10 cellular contexts compared by ENCODE assay signal in genomic region chr14:94876306-94876705, GRCh38.
"Had no signal": no experiment of that assay in that cellular context is flagged by ENCODE, and none has a peak within 500 bp of the region (broad histone marks: within the 10 kb centered on the region; RNA-seq: fewer than 3 reads in every experiment).

No MANE protein-coding gene starts in this region.

- H3K9ac ChIP-seq: GM23248 had no signal

- H3K27ac ChIP-seq: GM23248, HL-60 had no signal

- ATAC-seq: HCT116, K562 had no signal

- DNase-seq: GM23248, GOT3, H7, HFFc6, IMR-90, KG1 had no signal

- H3K27ac Mint-ChIP-seq: HFFc6 had no signal

- H3K4me3 ChIP-seq: GM23248, HAP-1, K562 had no signal

- H3K36me3 ChIP-seq: HAP-1 had no signal

- H3K4me3 Mint-ChIP-seq: HFFc6 had no signal

- H3K9me3 ChIP-seq: HAP-1 had no signal

- H3K4me1 ChIP-seq: HAP-1 had no signal
